24 cellular contexts compared by ENCODE assay signal in the genomic region with DNA sequence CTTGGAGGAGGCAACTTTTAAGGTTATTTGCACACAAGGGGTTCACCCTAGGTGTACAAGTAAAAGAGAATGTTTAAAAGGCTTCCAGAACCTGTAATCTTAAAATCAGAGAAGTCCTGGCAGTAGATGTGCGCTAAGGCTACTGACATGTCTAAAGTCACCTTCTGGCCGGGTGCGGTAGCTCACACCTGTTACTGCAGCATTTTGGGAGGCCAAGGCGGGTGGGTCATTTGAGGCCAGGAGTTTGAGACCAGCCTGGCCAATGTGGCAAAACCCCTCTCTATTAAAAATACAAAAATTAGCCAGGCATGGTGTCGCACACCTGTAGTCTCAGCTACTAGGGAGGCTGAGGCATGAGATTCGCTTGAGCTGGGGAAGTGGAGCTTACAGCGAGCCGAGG.
"Had no signal": no experiment of that assay in that cellular context is flagged by ENCODE, and none has a peak within 500 bp of the region (broad histone marks: within the 10 kb centered on the region; RNA-seq: fewer than 3 reads in every experiment).

No MANE protein-coding gene starts in this region.

- H3K9ac ChIP-seq: neural progenitor cell had no signal

- H3K4me1 Mint-ChIP-seq: neural progenitor cell; stimulated activated effector memory CD8-positive, alpha-beta T cell treated with anti-CD3 and anti-CD28 coated beads, Interleukin-12 subunit alpha, Interleukin-12 subunit beta, amount 100 ng/mL, for 72 hours; stimulated activated naive CD8-positive, alpha-beta T cell treated with anti-CD3 and anti-CD28 coated beads, Interleukin-15, amount 100 ng/mL, for 72 hours had no signal

- H3K36me3 ChIP-seq: pancreas, prostate gland, uterus had no signal

- DNase-seq: islet precursor cell; left ventricle myocardium inferior; mesendoderm; naive B cell; natural killer cell; nephron progenitor cell; pancreas; retina; right cardiac atrium; sigmoid colon; small intestine; spleen; stimulated activated CD4-positive, alpha-beta T cell treated with anti-CD3 and anti-CD28 coated beads, Interleukin-4, amount 100 ng/mL, for 24 hours; stimulated activated naive CD4-positive, alpha-beta T cell; stimulated activated naive CD8-positive, alpha-beta T cell treated with anti-CD3 and anti-CD28 coated beads, Interleukin-15, amount 100 ng/mL, for 72 hours; substantia nigra; uterus had no signal

- H2AFZ ChIP-seq: neural progenitor cell had no signal

- H3K27me3 Mint-ChIP-seq: naive B cell, type B pancreatic cell had no signal

- H3K9me3 ChIP-seq: left ventricle myocardium inferior, pancreas, prostate gland, sigmoid colon, spleen, tibial nerve, uterus had no signal

- H3K4me3 ChIP-seq: left ventricle myocardium inferior, lung, neural progenitor cell, pancreas, prostate gland, sigmoid colon, spleen, tibial nerve, uterus had no signal

- FAIRE-seq: pancreas, small intestine had no signal

- H3K9me3 Mint-ChIP-seq: mesothelial cell of epicardium; naive B cell; natural killer cell; nephron progenitor cell; neural progenitor cell; stimulated activated effector memory CD8-positive, alpha-beta T cell treated with anti-CD3 and anti-CD28 coated beads, Interleukin-12 subunit alpha, Interleukin-12 subunit beta, amount 100 ng/mL, for 72 hours; stimulated activated naive CD8-positive, alpha-beta T cell treated with anti-CD3 and anti-CD28 coated beads, Interleukin-15, amount 100 ng/mL, for 72 hours; type B pancreatic cell had no signal

- H3K27ac Mint-ChIP-seq: mesothelial cell of epicardium; natural killer cell; nephron progenitor cell; neural progenitor cell; stimulated activated effector memory CD8-positive, alpha-beta T cell treated with anti-CD3 and anti-CD28 coated beads, Interleukin-12 subunit alpha, Interleukin-12 subunit beta, amount 100 ng/mL, for 72 hours; stimulated activated naive CD8-positive, alpha-beta T cell treated with anti-CD3 and anti-CD28 coated beads, Interleukin-15, amount 100 ng/mL, for 72 hours; type B pancreatic cell had no signal

- H3K27ac ChIP-seq: left ventricle myocardium inferior, neural progenitor cell, pancreas, prostate gland, sigmoid colon, tibial nerve, uterus had no signal

- H3K4me3 Mint-ChIP-seq: mesothelial cell of epicardium; naive B cell; natural killer cell; nephron progenitor cell; neural progenitor cell; stimulated activated effector memory CD8-positive, alpha-beta T cell treated with anti-CD3 and anti-CD28 coated beads, Interleukin-12 subunit alpha, Interleukin-12 subunit beta, amount 100 ng/mL, for 72 hours; stimulated activated naive CD8-positive, alpha-beta T cell treated with anti-CD3 and anti-CD28 coated beads, Interleukin-15, amount 100 ng/mL, for 72 hours; type B pancreatic cell had no signal

- H3K4me1 ChIP-seq: left ventricle myocardium inferior, neural progenitor cell, pancreas, prostate gland, sigmoid colon, tibial nerve, uterus had no signal

- H3K27me3 ChIP-seq: neural progenitor cell, pancreas, sigmoid colon, spleen, tibial nerve, uterus had no signal

- H3K4me2 ChIP-seq: neural progenitor cell had no signal

- ATAC-seq: natural killer cell; pancreas; right cardiac atrium; stimulated activated effector memory CD8-positive, alpha-beta T cell treated with anti-CD3 and anti-CD28 coated beads, Interleukin-12 subunit alpha, Interleukin-12 subunit beta, amount 100 ng/mL, for 72 hours; stimulated activated naive CD8-positive, alpha-beta T cell treated with anti-CD3 and anti-CD28 coated beads, Interleukin-15, amount 100 ng/mL, for 72 hours had no signal
